Comparison of ENCODE assay signal across 1 cellular context in the genomic region with DNA sequence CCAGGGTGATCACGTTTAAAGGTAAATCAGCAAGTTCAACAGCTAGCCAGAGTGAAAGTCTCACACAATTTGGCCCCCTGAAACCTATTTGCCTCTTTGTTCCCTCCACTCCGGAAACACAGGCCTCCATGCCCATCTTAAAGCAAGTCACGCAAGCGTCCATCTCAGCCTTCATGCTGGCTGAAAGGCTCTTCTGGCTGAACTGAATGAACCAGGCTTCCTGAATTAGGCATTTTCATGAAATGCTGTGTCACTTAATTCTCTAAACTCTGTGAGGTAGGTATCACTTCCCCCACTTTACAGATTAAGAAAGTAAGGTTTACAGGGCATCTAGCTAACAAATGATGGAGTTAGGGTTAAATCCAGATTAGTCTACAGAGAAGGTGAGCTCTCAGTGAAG.
TF ChIP-seq lines count a peak whose summit lies in the region.

No MANE protein-coding gene starts in this region.

TF ChIP-seq in GM12878, 131 proteins besides CTCF, POLR2A, EP300 and RAD21:
- TF ChIP-seq, protein P1, sequence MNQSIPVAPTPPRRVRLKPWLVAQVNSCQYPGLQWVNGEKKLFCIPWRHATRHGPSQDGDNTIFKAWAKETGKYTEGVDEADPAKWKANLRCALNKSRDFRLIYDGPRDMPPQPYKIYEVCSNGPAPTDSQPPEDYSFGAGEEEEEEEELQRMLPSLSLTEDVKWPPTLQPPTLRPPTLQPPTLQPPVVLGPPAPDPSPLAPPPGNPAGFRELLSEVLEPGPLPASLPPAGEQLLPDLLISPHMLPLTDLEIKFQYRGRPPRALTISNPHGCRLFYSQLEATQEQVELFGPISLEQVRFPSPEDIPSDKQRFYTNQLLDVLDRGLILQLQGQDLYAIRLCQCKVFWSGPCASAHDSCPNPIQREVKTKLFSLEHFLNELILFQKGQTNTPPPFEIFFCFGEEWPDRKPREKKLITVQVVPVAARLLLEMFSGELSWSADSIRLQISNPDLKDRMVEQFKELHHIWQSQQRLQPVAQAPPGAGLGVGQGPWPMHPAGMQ (IDR thresholded peaks at IDR 0.05; ENCODE audit: borderline replicate concordance), result no peak
- TF ChIP-seq, protein P2, sequence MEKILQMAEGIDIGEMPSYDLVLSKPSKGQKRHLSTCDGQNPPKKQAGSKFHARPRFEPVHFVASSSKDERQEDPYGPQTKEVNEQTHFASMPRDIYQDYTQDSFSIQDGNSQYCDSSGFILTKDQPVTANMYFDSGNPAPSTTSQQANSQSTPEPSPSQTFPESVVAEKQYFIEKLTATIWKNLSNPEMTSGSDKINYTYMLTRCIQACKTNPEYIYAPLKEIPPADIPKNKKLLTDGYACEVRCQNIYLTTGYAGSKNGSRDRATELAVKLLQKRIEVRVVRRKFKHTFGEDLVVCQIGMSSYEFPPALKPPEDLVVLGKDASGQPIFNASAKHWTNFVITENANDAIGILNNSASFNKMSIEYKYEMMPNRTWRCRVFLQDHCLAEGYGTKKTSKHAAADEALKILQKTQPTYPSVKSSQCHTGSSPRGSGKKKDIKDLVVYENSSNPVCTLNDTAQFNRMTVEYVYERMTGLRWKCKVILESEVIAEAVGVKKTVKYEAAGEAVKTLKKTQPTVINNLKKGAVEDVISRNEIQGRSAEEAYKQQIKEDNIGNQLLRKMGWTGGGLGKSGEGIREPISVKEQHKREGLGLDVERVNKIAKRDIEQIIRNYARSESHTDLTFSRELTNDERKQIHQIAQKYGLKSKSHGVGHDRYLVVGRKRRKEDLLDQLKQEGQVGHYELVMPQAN (conservative IDR thresholded peaks at IDR 0.05), result no peak
- TF ChIP-seq NBN (IDR thresholded peaks at IDR 0.05) (0 out of 2 replicates have a peak, but pooled peaks have one; percentile 5), YY1 (IDR thresholded peaks at IDR 0.05; ENCODE audit: low read depth, low read length) (peak; percentile 58; the same call in 1 of the 2 replicates), SRF (IDR thresholded peaks at IDR 0.05; ENCODE audit: low read depth in 2 of 2, low read length in 2 of 2) (peak; percentile 58 to 85), CHD2 (IDR thresholded peaks at IDR 0.05; ENCODE audit: borderline replicate concordance, low read depth, low read length) (no peak), TAF1 (IDR thresholded peaks at IDR 0.05; ENCODE audit: borderline replicate concordance, low read depth, low read length) (0 out of 2 replicates have a peak, but pooled peaks have one; percentile 1), BACH1 (IDR thresholded peaks at IDR 0.05; ENCODE audit: borderline replicate concordance) (0 out of 2 replicates have a peak, but pooled peaks have one; percentile 34), SPI1 (IDR thresholded peaks at IDR 0.05; ENCODE audit: borderline replicate concordance, insufficient read depth, low read depth, low read length) (peak; percentile 24), ZZZ3 (IDR thresholded peaks at IDR 0.05; ENCODE audit: control insufficient read depth, insufficient read length, low read depth) (no peak), BHLHE40 (IDR thresholded peaks at IDR 0.05; ENCODE audit: borderline replicate concordance in 1 of 2, low read depth in 2 of 2, low read length in 1 of 2) (peak; percentile 21 to 22; a peak in 1 of 4 replicates)
- TF ChIP-seq, protein P3, sequence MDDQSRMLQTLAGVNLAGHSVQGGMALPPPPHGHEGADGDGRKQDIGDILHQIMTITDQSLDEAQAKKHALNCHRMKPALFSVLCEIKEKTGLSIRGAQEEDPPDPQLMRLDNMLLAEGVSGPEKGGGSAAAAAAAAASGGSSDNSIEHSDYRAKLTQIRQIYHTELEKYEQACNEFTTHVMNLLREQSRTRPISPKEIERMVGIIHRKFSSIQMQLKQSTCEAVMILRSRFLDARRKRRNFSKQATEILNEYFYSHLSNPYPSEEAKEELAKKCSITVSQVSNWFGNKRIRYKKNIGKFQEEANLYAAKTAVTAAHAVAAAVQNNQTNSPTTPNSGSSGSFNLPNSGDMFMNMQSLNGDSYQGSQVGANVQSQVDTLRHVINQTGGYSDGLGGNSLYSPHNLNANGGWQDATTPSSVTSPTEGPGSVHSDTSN (IDR thresholded peaks at IDR 0.05; ENCODE audit: insufficient replicate concordance, low read depth, low read length), result no peak
